19 cellular contexts compared by ENCODE assay signal in genomic region chr19:644789-645188, GRCh38. TPM values are rescaled to one million over a fixed set of nuclear protein-coding genes. Genes with fewer than 3 reads are reported as not detected.
DNase-seq lines count a peak whose midpoint lies in the region; ATAC-seq lines count a peak whose summit lies in the region.
"Had no signal": no experiment of that assay in that cellular context is flagged by ENCODE, and none has a peak within 500 bp of the region (broad histone marks: within the 10 kb centered on the region; RNA-seq: fewer than 3 reads in every experiment).

No MANE protein-coding gene starts in this region.

- intact Hi-C loops in left cardiac atrium (cut with DNase I) (no loop called here), Right ventricle myocardium inferior (cut with DNase I) (no loop called here)

- peak overlapping the region; percentile 72 for H3K27ac Mint-ChIP-seq in memory B cell

- no peak overlapping the region for H3K4me3 Mint-ChIP-seq in memory B cell

- no peaks in the 10 kb centered on the region for H3K9me3 Mint-ChIP-seq in memory B cell

- ATAC-seq in left cardiac atrium (no peak), Right ventricle myocardium inferior (no peak), memory B cell (ENCODE audit: low read depth) (no peak), HG03432 (IDR thresholded peaks at IDR 0.05; ENCODE audit: unreplicated experiment) (no peak)

- H3K27me3 Mint-ChIP-seq in memory B cell = no peaks in the 10 kb centered on the region

- peaks cover 8% of the 10 kb centered on the region for H3K36me3 Mint-ChIP-seq in memory B cell

- no peak overlapping the region for H3K4me3 ChIP-seq in H7 (ENCODE audit: insufficient read depth, low read depth, low read length)
- H3K4me3 ChIP-seq: GM23248, Peyer's patch had no signal

- H3K4me1 Mint-ChIP-seq in memory B cell = peaks cover 15% of the 10 kb centered on the region

- H3K36me3 ChIP-seq in H7 (replicated peaks; ENCODE audit: control insufficient read depth, insufficient read depth, low read length) = peaks cover 3% of the 10 kb centered on the region

- H3K27me3 ChIP-seq in H7 (ENCODE audit: control insufficient read depth, insufficient read depth, low read length) = peaks cover 3% of the 10 kb centered on the region; the same call in 1 of the 2 replicates
- H3K27me3 ChIP-seq: Peyer's patch had no signal

- DNase-seq in left cardiac atrium (peak; percentile 19), Right ventricle myocardium inferior (ENCODE audit: missing footprints) (no peak), memory B cell (ENCODE audit: low spot score in 2 of 2) (no peak), NOMO-1 treated with DMSO at 0.1 percent for 48 hours (lab: John Stamatoyannopoulos, UW; ENCODE audit: unreplicated experiment) (no peak), H7 (no peak)
- DNase-seq: 8988T, GF-D8, GM23248, Kasumi-1, MM.1S, NCI-H1105, NCI-H1694, NCI-H226, NCI-H524 treated with DMSO at 0.1 percent for 48 hours, Peyer's patch, SHP77, SK-N-SH had no signal

RNA-seq across cellular contexts. Expression of gene FGF22, which starts 5.1 kb away (rescaled TPM):
- total RNA-seq in left cardiac atrium = under 1 TPM in 1 of 2 donors, not detected in 1; 0.44 TPM
- not detected for total RNA-seq in Right ventricle myocardium inferior
- total RNA-seq in H7 (2014; rRNA removed; shearing (Covaris generic)) = not detected in 2 replicates
- total RNA-seq: Daoy, Peyer's patch had no signal

RNA-seq across cellular contexts. Expression of gene POLRMT, which starts 11.5 kb away (rescaled TPM):
- total RNA-seq in left cardiac atrium = 10 to 100 TPM; 33.7 to 43.6 TPM
- 51.2 TPM for total RNA-seq in Right ventricle myocardium inferior
- 120 and 128 TPM in 2 replicates for total RNA-seq in H7 (2014; rRNA removed; shearing (Covaris generic))

RNA-seq across cellular contexts. Expression of gene RNF126, which starts 18.2 kb away (rescaled TPM):
- total RNA-seq in left cardiac atrium (10 to 100 TPM; 19.2 to 35.9 TPM), Right ventricle myocardium inferior (19.7 TPM)
- total RNA-seq in H7 (2014; rRNA removed; shearing (Covaris generic)) = 119 and 128 TPM in 2 replicates

RNA-seq across cellular contexts. Expression of gene FSTL3, which starts 31.4 kb away (rescaled TPM):
- total RNA-seq in left cardiac atrium (100 to 1,000 TPM in 1 of 2 donors, 10 to 100 TPM in 1; 33.5 to 118 TPM), Right ventricle myocardium inferior (37.1 TPM)
- 7.4 and 9.7 TPM in 2 replicates for total RNA-seq in H7 (2014; rRNA removed; shearing (Covaris generic))

RNA-seq across cellular contexts. Expression of gene PRSS57, which starts 50.5 kb away (rescaled TPM):
- total RNA-seq in left cardiac atrium = not detected
- total RNA-seq in Right ventricle myocardium inferior = not detected
- not detected in 2 replicates for total RNA-seq in H7 (2014; rRNA removed; shearing (Covaris generic))
- total RNA-seq: Daoy, GM23248, Peyer's patch had no signal
